Comparison of ENCODE assay signal across 1 cellular context in genomic region chr22:26953380-26953807, GRCh38.
TF ChIP-seq lines count a peak whose summit lies in the region.

No MANE protein-coding gene starts in this region.

TF ChIP-seq in H1, 55 proteins besides CTCF, POLR2A, EP300 and RAD21:
- no peak for TF ChIP-seq SP1 (IDR thresholded peaks at IDR 0.05; ENCODE audit: low read depth, low read length)
- no peak for TF ChIP-seq SIRT6 (IDR thresholded peaks at IDR 0.05; ENCODE audit: low read length)
- no peak for TF ChIP-seq EGR1 (IDR thresholded peaks at IDR 0.05; ENCODE audit: borderline replicate concordance, low read depth, low read length)
- no peak for TF ChIP-seq MAFK (IDR thresholded peaks at IDR 0.05; ENCODE audit: low read depth, low read length)
- TF ChIP-seq BRCA1 (IDR thresholded peaks at IDR 0.05; ENCODE audit: low read depth, low read length) = no peak
- TF ChIP-seq ATF3 (IDR thresholded peaks at IDR 0.05; ENCODE audit: insufficient read depth, low read depth, low read length) = no peak
- TF ChIP-seq CHD7 (IDR thresholded peaks at IDR 0.05; ENCODE audit: insufficient replicate concordance, low read length) = peak; percentile 24
- TF ChIP-seq TEAD4 (IDR thresholded peaks at IDR 0.05; ENCODE audit: low read depth, low read length) = peak; percentile 0; the same call in 1 of the 2 replicates
- no peak for TF ChIP-seq SIN3A (conservative IDR thresholded peaks at IDR 0.05 in 1 of 2, IDR thresholded peaks at IDR 0.05 in 1 of 2; ENCODE audit: low read depth in 1 of 2, low read length in 2 of 2)
- no peak for TF ChIP-seq KDM1A (IDR thresholded peaks at IDR 0.05; ENCODE audit: borderline replicate concordance, low read length)
TF ChIP-seq in H1: peak in this region for 2.
